In genomic region chr14:75543786-75544185, GRCh38 we compare ENCODE assay signal across 21 cellular contexts. TPM values are rescaled to one million over a fixed set of nuclear protein-coding genes. Genes with fewer than 3 reads are reported as not detected.
A peak's percentile ranks its signal among the peaks of the same experiment; 100 is the strongest.
DNase-seq lines count a peak whose midpoint lies in the region; ATAC-seq, FAIRE-seq and TF ChIP-seq lines count a peak whose summit lies in the region.
"Had no signal": no experiment of that assay in that cellular context is flagged by ENCODE, and none has a peak within 500 bp of the region (broad histone marks: within the 10 kb centered on the region; RNA-seq: fewer than 3 reads in every experiment).

No MANE protein-coding gene starts in this region.

- no peaks in the 10 kb centered on the region for H3K4me1 ChIP-seq in HEK293 (ENCODE audit: control insufficient read depth, insufficient read depth, low read length)
- peaks cover 30 to 43% of the 10 kb centered on the region in 2 donors for H3K4me1 ChIP-seq in naive thymus-derived CD4-positive, alpha-beta T cell (ENCODE audit: control insufficient read depth in 2 of 2, insufficient read depth in 2 of 2, low read length in 2 of 2)
- peaks cover 0 to 4% (median 0%) of the 10 kb centered on the region in 3 donors for H3K4me1 ChIP-seq in pancreas
- H3K4me1 ChIP-seq: SJSA1 had no signal

- peaks cover 39% of the 10 kb centered on the region for H3K36me3 Mint-ChIP-seq in T-helper 2 cell treated with Interferon-gamma antibody and Interleukin-4, amounts not matched to agents 5 μg/mL and 100 μg/mL, for 36 hours (ENCODE audit: low read depth)
- peaks cover 40% of the 10 kb centered on the region for H3K36me3 Mint-ChIP-seq in activated naive CD8-positive, alpha-beta T cell treated with anti-CD3 and anti-CD28 coated beads for 36 hours
- H3K36me3 Mint-ChIP-seq in naive thymus-derived CD4-positive, alpha-beta T cell: peaks cover 0 to 20% (median 0%) of the 10 kb centered on the region in 5 donors
- peaks cover 36% of the 10 kb centered on the region for H3K36me3 Mint-ChIP-seq in stimulated activated memory B cell treated with anti-CD40 and anti-IgM and Interleukin-4, amounts not matched to agents 10 μg/mL and 1 μg/mL and 100 μg/mL, for 72 hours
- H3K36me3 Mint-ChIP-seq: brain had no signal

- no peak for TF ChIP-seq CTCF in HEK293 (tag by site-specific recombination; IDR thresholded peaks at IDR 0.05)
- TF ChIP-seq CTCF in pancreas (IDR thresholded peaks at IDR 0.05): no peak

- H3K27ac ChIP-seq in HEK293 (ENCODE audit: extremely low read depth, low read depth, low read length): no peak overlapping the region
- peak overlapping the region; percentile 90 for H3K27ac ChIP-seq in naive thymus-derived CD4-positive, alpha-beta T cell (ENCODE audit: low read depth, low read length)
- H3K27ac ChIP-seq in pancreas: peak overlapping the region in 1 of 4 donors; percentile 55
- H3K27ac ChIP-seq: KMS-11, SJSA1 had no signal

- no peak for FAIRE-seq in pancreas (lab: Jason Lieb, UNC)

- H3K27me3 Mint-ChIP-seq in T-helper 2 cell treated with Interferon-gamma antibody and Interleukin-4, amounts not matched to agents 5 μg/mL and 100 μg/mL, for 36 hours (ENCODE audit: low read depth): no peaks in the 10 kb centered on the region
- H3K27me3 Mint-ChIP-seq in activated naive CD8-positive, alpha-beta T cell treated with anti-CD3 and anti-CD28 coated beads for 36 hours: no peaks in the 10 kb centered on the region
- H3K27me3 Mint-ChIP-seq in naive thymus-derived CD4-positive, alpha-beta T cell: no peaks in the 10 kb centered on the region
- H3K27me3 Mint-ChIP-seq in stimulated activated memory B cell treated with anti-CD40 and anti-IgM and Interleukin-4, amounts not matched to agents 10 μg/mL and 1 μg/mL and 100 μg/mL, for 72 hours: no peaks in the 10 kb centered on the region

- H3K4me1 Mint-ChIP-seq in T-helper 2 cell treated with Interferon-gamma antibody and Interleukin-4, amounts not matched to agents 5 μg/mL and 100 μg/mL, for 36 hours (ENCODE audit: low read depth): peaks cover 53% of the 10 kb centered on the region
- peaks cover 55% of the 10 kb centered on the region for H3K4me1 Mint-ChIP-seq in activated naive CD8-positive, alpha-beta T cell treated with anti-CD3 and anti-CD28 coated beads for 36 hours
- H3K4me1 Mint-ChIP-seq in naive thymus-derived CD4-positive, alpha-beta T cell: peaks cover 27 to 66% (median 55%) of the 10 kb centered on the region in 7 donors
- H3K4me1 Mint-ChIP-seq in stimulated activated memory B cell treated with anti-CD40 and anti-IgM and Interleukin-4, amounts not matched to agents 10 μg/mL and 1 μg/mL and 100 μg/mL, for 72 hours: peaks cover 70% of the 10 kb centered on the region
- H3K4me1 Mint-ChIP-seq: brain had no signal

- ATAC-seq in naive thymus-derived CD4-positive, alpha-beta T cell: no peak
- ATAC-seq in pancreas (no peak), GM18511 (IDR thresholded peaks at IDR 0.05; ENCODE audit: unreplicated experiment) (no peak)
- no peak for ATAC-seq in stimulated activated memory B cell treated with anti-CD40 and anti-IgM and Interleukin-4, amounts not matched to agents 10 μg/mL and 1 μg/mL and 100 μg/mL, for 72 hours
- ATAC-seq: left ventricle myocardium superior, PC-3 had no signal

- peak overlapping the region; percentile 61 for H3K4me3 Mint-ChIP-seq in T-helper 2 cell treated with Interferon-gamma antibody and Interleukin-4, amounts not matched to agents 5 μg/mL and 100 μg/mL, for 36 hours
- no peak overlapping the region for H3K4me3 Mint-ChIP-seq in activated naive CD8-positive, alpha-beta T cell treated with anti-CD3 and anti-CD28 coated beads for 36 hours
- H3K4me3 Mint-ChIP-seq in naive thymus-derived CD4-positive, alpha-beta T cell: peak overlapping the region in 8 of 10 donors; percentile 21 to 89 (median 65)
- H3K4me3 Mint-ChIP-seq in stimulated activated memory B cell treated with anti-CD40 and anti-IgM and Interleukin-4, amounts not matched to agents 10 μg/mL and 1 μg/mL and 100 μg/mL, for 72 hours: no peak overlapping the region
- H3K4me3 Mint-ChIP-seq: brain had no signal

- H3K27me3 ChIP-seq in naive thymus-derived CD4-positive, alpha-beta T cell (ENCODE audit: control insufficient read depth in 2 of 2, insufficient read depth in 2 of 2, low read length in 2 of 2): no peaks in the 10 kb centered on the region
- no peaks in the 10 kb centered on the region for H3K27me3 ChIP-seq in pancreas
- H3K27me3 ChIP-seq: SJSA1 had no signal

- CTCF ChIA-PET in HEK293 (lab: Yijun Ruan, JAX): no interaction called here
- CTCF ChIA-PET in naive thymus-derived CD4-positive, alpha-beta T cell (lab: Charles Lee): interaction anchor here (1.7 kb wide), 1 partner anchor 10 kb away, joined by 5 read pairs; no protein-coding TSS in a partner anchor

- no peaks in the 10 kb centered on the region for H3K36me3 ChIP-seq in HEK293 (ENCODE audit: control insufficient read depth in 2 of 2, insufficient read depth in 1 of 2, low read length in 2 of 2)
- peaks cover 0 to 22% (median 0%) of the 10 kb centered on the region in 3 experiments for H3K36me3 ChIP-seq in naive thymus-derived CD4-positive, alpha-beta T cell (ENCODE audit: control insufficient read depth in 2 of 3, insufficient read depth in 3 of 3, low read length in 3 of 3)
- no peaks in the 10 kb centered on the region for H3K36me3 ChIP-seq in pancreas
- H3K36me3 ChIP-seq: SJSA1 had no signal

- H3K9me3 Mint-ChIP-seq in T-helper 2 cell treated with Interferon-gamma antibody and Interleukin-4, amounts not matched to agents 5 μg/mL and 100 μg/mL, for 36 hours: no peaks in the 10 kb centered on the region
- no peaks in the 10 kb centered on the region for H3K9me3 Mint-ChIP-seq in activated naive CD8-positive, alpha-beta T cell treated with anti-CD3 and anti-CD28 coated beads for 36 hours
- H3K9me3 Mint-ChIP-seq in naive thymus-derived CD4-positive, alpha-beta T cell: no peaks in the 10 kb centered on the region
- H3K9me3 Mint-ChIP-seq in stimulated activated memory B cell treated with anti-CD40 and anti-IgM and Interleukin-4, amounts not matched to agents 10 μg/mL and 1 μg/mL and 100 μg/mL, for 72 hours: no peaks in the 10 kb centered on the region
- H3K9me3 Mint-ChIP-seq: brain had no signal

- 85 to 97% methylated on average over 2 of the region's 2 CpGs for WGBS in pancreas, 2 donors

- no peak overlapping the region for H3K4me3 ChIP-seq in HEK293 (ENCODE audit: low read depth, low read length)
- no peak overlapping the region for H3K4me3 ChIP-seq in naive thymus-derived CD4-positive, alpha-beta T cell (ENCODE audit: low read length)
- no peak overlapping the region for H3K4me3 ChIP-seq in pancreas
- H3K4me3 ChIP-seq: SJSA1, smooth muscle cell had no signal

- intact Hi-C loops in naive thymus-derived CD4-positive, alpha-beta T cell (cut with micrococcal nuclease): loop anchor here in 1 of 2 donors (1.0 to 2.0 kb wide), 2 partner anchors 17 to 47 kb away; no protein-coding TSS in a partner anchor
- intact Hi-C loops in pancreas (cut with DNase I): no loop called here

- POLR2A ChIA-PET in HEK293 (lab: Yijun Ruan, JAX): no interaction called here
- POLR2A ChIA-PET in naive thymus-derived CD4-positive, alpha-beta T cell (lab: Charles Lee): interaction anchor here (0.8 to 7.3 kb wide), 3 partner anchors 9 to 20 kb away, joined by 3 to 51 read pairs (median 6); partner anchors contain the start of gene BATF

- peak overlapping the region; percentile 94 for H3K27ac Mint-ChIP-seq in T-helper 2 cell treated with Interferon-gamma antibody and Interleukin-4, amounts not matched to agents 5 μg/mL and 100 μg/mL, for 36 hours
- peak overlapping the region; percentile 98 for H3K27ac Mint-ChIP-seq in activated naive CD8-positive, alpha-beta T cell treated with anti-CD3 and anti-CD28 coated beads for 36 hours
- peak overlapping the region in 8 of 9 donors; percentile 82 to 97 (median 95) for H3K27ac Mint-ChIP-seq in naive thymus-derived CD4-positive, alpha-beta T cell
- H3K27ac Mint-ChIP-seq in stimulated activated memory B cell treated with anti-CD40 and anti-IgM and Interleukin-4, amounts not matched to agents 10 μg/mL and 1 μg/mL and 100 μg/mL, for 72 hours: no peak overlapping the region
- H3K27ac Mint-ChIP-seq: brain had no signal

- no peaks in the 10 kb centered on the region for H3K9me3 ChIP-seq in HEK293 (ENCODE audit: control insufficient read depth, insufficient read depth, low read depth, low read length)
- no peaks in the 10 kb centered on the region for H3K9me3 ChIP-seq in naive thymus-derived CD4-positive, alpha-beta T cell (ENCODE audit: control insufficient read depth in 2 of 3, low read length in 3 of 3)
- no peaks in the 10 kb centered on the region for H3K9me3 ChIP-seq in pancreas
- H3K9me3 ChIP-seq: SJSA1 had no signal

- DNase-seq in T-helper 2 cell treated with Interferon-gamma antibody and Interleukin-4, amounts not matched to agents 5 μg/mL and 100 μg/mL, for 36 hours (ENCODE audit: low spot score): no peak
- DNase-seq in T-helper 2 cell (no peak), pancreas (no peak)
- no peak for DNase-seq in activated naive CD8-positive, alpha-beta T cell treated with anti-CD3 and anti-CD28 coated beads for 36 hours
- no peak for DNase-seq in naive thymus-derived CD4-positive, alpha-beta T cell
- DNase-seq: 8988T, activated gamma-delta T cell, cortex of kidney, erythroblast, left ventricle myocardium superior, NCI-H1105, NCI-H748 treated with DMSO at 0.1 percent for 48 hours, PC-3, posterior cingulate gyrus had no signal

TF ChIP-seq in HEK293, 187 proteins besides CTCF, POLR2A, EP300 and RAD21 (continues in another document):
- TF ChIP-seq ZBTB21 (tag by site-specific recombination; IDR thresholded peaks at IDR 0.05): peak; percentile 67; the same call in 1 of the 2 replicates
- no peak for TF ChIP-seq ZNF416 (tag by site-specific recombination; IDR thresholded peaks at IDR 0.05)

RNA-seq across cellular contexts. Expression of gene BATF, which starts 21.5 kb away (rescaled TPM):
- total RNA-seq in activated naive CD8-positive, alpha-beta T cell treated with anti-CD3 and anti-CD28 coated beads for 36 hours: 10 to 100 TPM; 46.2 to 47.9 TPM
- 10 to 100 TPM in 3 of 5 experiments, 1 to 10 TPM in 2; 6.8 to 70.0 (median 10.6) TPM for total RNA-seq in naive thymus-derived CD4-positive, alpha-beta T cell
- 10 to 100 TPM; 24.7 to 26.7 TPM for polyA plus RNA-seq in naive thymus-derived CD4-positive, alpha-beta T cell
- total RNA-seq in pancreas: 1 to 10 TPM in 1 of 6 donors, under 1 TPM in 4, not detected in 1; 0.28 to 1.7 (median 0.63) TPM
- polyA plus RNA-seq in pancreas: 1 to 10 TPM; 1.2 to 1.7 TPM
- total RNA-seq: PC-3, SJSA1, smooth muscle cell had no signal
- polyA plus RNA-seq: smooth muscle cell had no signal

RNA-seq across cellular contexts. Expression of gene FLVCR2, which starts 34.6 kb away (rescaled TPM):
- total RNA-seq in activated naive CD8-positive, alpha-beta T cell treated with anti-CD3 and anti-CD28 coated beads for 36 hours: under 1 TPM; 0.64 to 0.78 TPM
- total RNA-seq in naive thymus-derived CD4-positive, alpha-beta T cell: 1 to 10 TPM in 4 of 5 experiments, under 1 TPM in 1; 0.80 to 9.4 (median 5.0) TPM
- polyA plus RNA-seq in naive thymus-derived CD4-positive, alpha-beta T cell: 1 to 10 TPM; 1.6 to 2.2 TPM
- 1 to 10 TPM; 1.3 to 6.3 (median 2.9) TPM for total RNA-seq in pancreas
- polyA plus RNA-seq in pancreas: under 1 TPM; 0.33 to 0.42 TPM

Comparison
In these comparisons a context has a peak if more than half of its experiments do, and no peak if none do; other contexts are left out.
1. H3K4me3 Mint-ChIP-seq: peak in T-helper 2 cell treated with Interferon-gamma antibody and Interleukin-4, amounts not matched to agents 5 μg/mL and 100 μg/mL, for 36 hours (single experiment) and naive thymus-derived CD4-positive, alpha-beta T cell (8 of 10); none in activated naive CD8-positive, alpha-beta T cell treated with anti-CD3 and anti-CD28 coated beads for 36 hours (single experiment) and stimulated activated memory B cell treated with anti-CD40 and anti-IgM and Interleukin-4, amounts not matched to agents 10 μg/mL and 1 μg/mL and 100 μg/mL, for 72 hours (single experiment).